ENCODE assay signal across 8 cellular contexts in genomic region chr11:35663408-35663702, GRCh38. TPM values are rescaled to one million over a fixed set of nuclear protein-coding genes. Genes with fewer than 3 reads are reported as not detected.
DNase-seq lines count a peak whose midpoint lies in the region; ATAC-seq, FAIRE-seq and TF ChIP-seq lines count a peak whose summit lies in the region.

No MANE protein-coding gene starts in this region.

- DNase-seq in Caco-2 (no peak), Panc1 (ENCODE audit: low read depth, low spot score) (no peak), epithelial cell of esophagus (ENCODE audit: low read depth) (no peak), pancreas (no peak), NCI-H2029 treated with DMSO at 0.1 percent for 48 hours (lab: John Stamatoyannopoulos, UW) (no peak), NCI-H82 treated with DMSO at 0.1 percent for 48 hours (lab: John Stamatoyannopoulos, UW; ENCODE audit: unreplicated experiment) (no peak)

- H3K4me1 Mint-ChIP-seq in Caco-2 (ENCODE audit: low read depth, unreplicated experiment), result peaks cover 12% of the 10 kb centered on the region

- in situ Hi-C loops in Panc1 (cut with HindIII; ENCODE audit: low pct_unique_long_range_greater_than_20kb, low sequenced_read_pairs), result no loop called here

- H3K4me3 Mint-ChIP-seq in Caco-2 (ENCODE audit: unreplicated experiment), result peak overlapping the region; percentile 93

- no peak for ATAC-seq in Panc1
- ATAC-seq in pancreas, result no peak
- ATAC-seq in GM19035 (IDR thresholded peaks at IDR 0.05; ENCODE audit: unreplicated experiment), result no peak
- no peak for ATAC-seq in GM19455 (IDR thresholded peaks at IDR 0.05; ENCODE audit: unreplicated experiment)

- no peaks in the 10 kb centered on the region for H3K36me3 ChIP-seq in Caco-2 (ENCODE audit: control insufficient read depth, insufficient read depth, low read length)
- H3K36me3 ChIP-seq in Panc1 (ENCODE audit: control insufficient read depth, insufficient read depth, low read length), result no peaks in the 10 kb centered on the region
- no peaks in the 10 kb centered on the region for H3K36me3 ChIP-seq in pancreas

- H3K4me1 ChIP-seq in Caco-2 (peaks cover 9% of the 10 kb centered on the region; the same call in 1 of the 2 replicates), Panc1 (ENCODE audit: control insufficient read depth, insufficient read depth, low read length) (peaks cover 8% of the 10 kb centered on the region), pancreas (peaks cover 0 to 15% (median 13%) of the 10 kb centered on the region in 3 donors)

- POLR2A ChIA-PET in Caco-2 (lab: Charles Lee), result interaction anchor here (0.5 to 0.7 kb wide), 2 partner anchors 268 to 363 kb away, joined by 3 to 5 read pairs; no protein-coding TSS in a partner anchor
- POLR2A ChIA-PET in Panc1 (lab: Charles Lee), result no interaction called here

- no peak for TF ChIP-seq CTCF in Caco-2 (IDR thresholded peaks at IDR 0.05; ENCODE audit: insufficient read depth in 1 of 2, low read depth in 1 of 2, low read length in 1 of 2, severe bottlenecking in 1 of 2, unreplicated experiment in 1 of 2)
- TF ChIP-seq CTCF in Panc1 (IDR thresholded peaks at IDR 0.05), result no peak
- no peak for TF ChIP-seq CTCF in epithelial cell of esophagus (IDR thresholded peaks at IDR 0.05; ENCODE audit: insufficient read depth, low read depth, low read length, missing control alignments)
- no peak for TF ChIP-seq CTCF in pancreas (IDR thresholded peaks at IDR 0.05)

- 73 to 81% methylated on average over 10 of the region's 10 CpGs for WGBS in pancreas, 2 donors

- intact Hi-C loops in Caco-2 (cut with micrococcal nuclease; ENCODE audit: unreplicated experiment), result no loop called here
- intact Hi-C loops in Panc1 (cut with micrococcal nuclease; ENCODE audit: unreplicated experiment), result no loop called here
- intact Hi-C loops in pancreas (cut with DNase I), result no loop called here

- CTCF ChIA-PET in Caco-2 (lab: Charles Lee), result no interaction called here
- CTCF ChIA-PET in Panc1 (lab: Charles Lee), result no interaction called here

- peak overlapping the region; percentile 76 for H3K4me3 ChIP-seq in Caco-2 (ENCODE audit: low read depth, low read length)
- H3K4me3 ChIP-seq in Panc1 (ENCODE audit: low read depth in 2 of 2, low read length in 2 of 2), result peak overlapping the region; percentile 73
- peak overlapping the region; percentile 85 for H3K4me3 ChIP-seq in epithelial cell of esophagus (ENCODE audit: low read length)
- peak overlapping the region; percentile 56 to 84 (median 63) for H3K4me3 ChIP-seq in pancreas

- peaks cover 24% of the 10 kb centered on the region for H3K36me3 Mint-ChIP-seq in Caco-2 (ENCODE audit: insufficient read depth, unreplicated experiment)

- H3K9me3 ChIP-seq in Caco-2 (no peaks in the 10 kb centered on the region; the same call in 1 of the 2 replicates), Panc1 (ENCODE audit: control insufficient read depth, insufficient read depth, low read depth, low read length) (peaks cover 17% of the 10 kb centered on the region; the same call in 1 of the 2 replicates), pancreas (no peaks in the 10 kb centered on the region)

- peaks cover 18% of the 10 kb centered on the region for H3K9me3 Mint-ChIP-seq in Caco-2 (ENCODE audit: unreplicated experiment)

- no peaks in the 10 kb centered on the region for H3K27me3 ChIP-seq in Caco-2 (replicated peaks; ENCODE audit: control insufficient read depth, insufficient read depth, low read length)
- H3K27me3 ChIP-seq in Panc1 (ENCODE audit: control insufficient read depth, insufficient read depth, low read length), result no peaks in the 10 kb centered on the region
- no peaks in the 10 kb centered on the region for H3K27me3 ChIP-seq in pancreas

- no peaks in the 10 kb centered on the region for H3K27me3 Mint-ChIP-seq in Caco-2 (ENCODE audit: insufficient read depth, unreplicated experiment)

- BruUV-seq in Caco-2 (replicated peaks; lab: Mats Ljungman, UMichigan) (TSS peak; percentile 42), Panc1 (replicated peaks; lab: Mats Ljungman, UMichigan) (no TSS peak)

- peak overlapping the region; percentile 93 for H3K27ac Mint-ChIP-seq in Caco-2 (ENCODE audit: unreplicated experiment)

- H3K27ac ChIP-seq in Panc1 (ENCODE audit: low read length), result peak overlapping the region; percentile 93
- peak overlapping the region; percentile 93 to 98 (median 96) for H3K27ac ChIP-seq in pancreas

- no peak for FAIRE-seq in pancreas (lab: Jason Lieb, UNC)

RNA-seq across cellular contexts. Expression of gene TRIM44, which starts 0.8 kb away (rescaled TPM):
- 74.6 and 81.4 TPM in 2 replicates for total RNA-seq in Caco-2 (2022)
- 80.3 TPM for total RNA-seq in Panc1 (2021; ENCODE audit: unreplicated experiment)
- polyA plus RNA-seq in Panc1 (2012; ENCODE audit: insufficient read length), result 51.1 TPM
- 10 to 100 TPM; 29.1 to 55.4 (median 43.5) TPM for total RNA-seq in pancreas
- 1 to 10 TPM; 6.3 to 8.6 TPM for polyA plus RNA-seq in pancreas

RNA-seq across cellular contexts. Expression of gene FJX1, which starts 45.1 kb away (rescaled TPM):
- total RNA-seq in Caco-2 (2022) (12.0 and 14.4 TPM in 2 replicates), Panc1 (2021; ENCODE audit: unreplicated experiment) (31.1 TPM), pancreas (10 to 100 TPM in 1 of 6 donors, 1 to 10 TPM in 5; 2.2 to 13.3 (median 3.8) TPM)
- 21.8 TPM for polyA plus RNA-seq in Panc1 (2012; ENCODE audit: insufficient read length)
- polyA plus RNA-seq in pancreas, result 1 to 10 TPM; 2.4 to 4.6 TPM
